In genomic region chr3:133138017-133138416, GRCh38 we compare ENCODE assay signal across 1 cellular context.
TF ChIP-seq lines count a peak whose summit lies in the region.

No MANE protein-coding gene starts in this region.

TF ChIP-seq in SK-N-SH, 30 proteins besides CTCF, POLR2A, EP300 and RAD21 (continued from another document):
- TF ChIP-seq REST (IDR thresholded peaks at IDR 0.05; ENCODE audit: low read depth, low read length) (no peak), MXI1 (IDR thresholded peaks at IDR 0.05; ENCODE audit: low read depth, low read length) (no peak), NFIC (IDR thresholded peaks at IDR 0.05; ENCODE audit: borderline replicate concordance) (no peak), ZBTB33 (IDR thresholded peaks at IDR 0.05; ENCODE audit: borderline replicate concordance, low read depth) (no peak), FOXM1 (IDR thresholded peaks at IDR 0.05; ENCODE audit: low read depth) (no peak), SMC3 (IDR thresholded peaks at IDR 0.05; ENCODE audit: low read depth, low read length) (no peak), RCOR1 (IDR thresholded peaks at IDR 0.05; ENCODE audit: low read length) (no peak), POLR2AphosphoS5 (IDR thresholded peaks at IDR 0.05; ENCODE audit: low read depth, low read length) (no peak)
